ENCODE assay signal across 8 cellular contexts in the genomic region with DNA sequence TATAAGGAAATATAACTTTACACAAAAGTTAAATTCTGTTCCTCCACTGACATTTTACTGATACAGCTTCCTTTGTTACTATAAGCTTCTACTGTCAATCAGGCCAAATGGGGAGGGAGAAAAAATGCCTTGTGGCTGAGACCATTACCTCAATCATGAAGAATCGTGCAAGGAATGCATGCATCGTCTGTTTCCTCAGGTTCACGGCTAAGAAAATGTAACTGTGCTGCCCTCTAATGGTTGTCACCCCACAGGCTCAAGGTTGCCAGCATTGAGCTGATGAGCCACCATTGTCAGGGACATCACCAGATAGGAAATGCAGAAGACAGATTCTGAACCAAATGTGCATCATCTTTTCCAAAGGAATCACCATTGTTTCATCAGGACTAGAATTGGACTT.
A peak's percentile ranks its signal among the peaks of the same experiment; 100 is the strongest.
DNase-seq lines count a peak whose midpoint lies in the region; ATAC-seq and TF ChIP-seq lines count a peak whose summit lies in the region.

No MANE protein-coding gene starts in this region.

- H3K27ac ChIP-seq in OCI-LY7 (ENCODE audit: low read depth, low read length, poor library complexity, severe bottlenecking), result no peak overlapping the region
- H3K27ac ChIP-seq in trophoblast cell (ENCODE audit: low read depth, low read length), result no peak overlapping the region

- no peaks in the 10 kb centered on the region for H3K9me3 ChIP-seq in OCI-LY7 (ENCODE audit: low read length)
- H3K9me3 ChIP-seq in trophoblast cell (ENCODE audit: insufficient read depth, low read depth, low read length), result no peaks in the 10 kb centered on the region

- H3K4ac ChIP-seq in trophoblast cell (ENCODE audit: low read depth, low read length), result no peak overlapping the region

- H3K4me2 ChIP-seq in OCI-LY7 (ENCODE audit: low read length), result no peak overlapping the region
- no peak overlapping the region for H3K4me2 ChIP-seq in trophoblast cell (ENCODE audit: low read length)

- H3K4me3 ChIP-seq in AG10803 (ENCODE audit: low read length) (no peak overlapping the region), OCI-LY7 (ENCODE audit: low read depth, low read length, poor library complexity, severe bottlenecking) (no peak overlapping the region), trophoblast cell (ENCODE audit: low read depth, low read length) (no peak overlapping the region)

- no peaks in the 10 kb centered on the region for H3K4me1 Mint-ChIP-seq in activated T-cell treated with anti-CD3 and anti-CD28 coated beads, Interleukin-2, amount 50 U/mL, for 4 hours (ENCODE audit: low read depth)

- TF ChIP-seq CTCF in AG10803 (conservative IDR thresholded peaks at IDR 0.05; ENCODE audit: low read length) (peak; percentile 58), OCI-LY7 (conservative IDR thresholded peaks at IDR 0.05; ENCODE audit: low read length) (peak; percentile 70)

- H3K23ac ChIP-seq in trophoblast cell (ENCODE audit: low read length), result no peak overlapping the region

- H3K79me1 ChIP-seq in trophoblast cell (ENCODE audit: low read length), result no peaks in the 10 kb centered on the region

- CTCF ChIA-PET in OCI-LY7 (lab: Charles Lee; ENCODE audit: unreplicated experiment), result no interaction called here

- no peak overlapping the region for H3K14ac ChIP-seq in trophoblast cell (ENCODE audit: low read length)

- ATAC-seq in activated T-cell treated with anti-CD3 and anti-CD28 coated beads, Interleukin-2, amount 50 U/mL, for 4 hours, result no peak

- no TSS peak for BruUV-seq in OCI-LY7 (replicated peaks; lab: Mats Ljungman, UMichigan)

- no peak overlapping the region for H4K12ac ChIP-seq in trophoblast cell (ENCODE audit: low read depth, low read length)

- no peak overlapping the region for H3K18ac ChIP-seq in trophoblast cell (ENCODE audit: low read length)

- H4K91ac ChIP-seq in trophoblast cell (ENCODE audit: low read depth, low read length), result no peak overlapping the region

- WGBS in trophoblast cell (ENCODE audit: extremely low coverage, insufficient coverage, insufficient read length), result no CpG with 5 or more reads among the region's 3 CpGs

- H3K4me1 ChIP-seq in OCI-LY7 (ENCODE audit: insufficient read depth, low read length, poor library complexity, severe bottlenecking), result no peaks in the 10 kb centered on the region
- no peaks in the 10 kb centered on the region for H3K4me1 ChIP-seq in trophoblast cell (ENCODE audit: control insufficient read depth in 1 of 2, insufficient read depth in 2 of 2, low read length in 2 of 2)

- peak; percentile 48 for DNase-seq in AG10803 (ENCODE audit: low read depth)
- peak; percentile 17 for DNase-seq in HCEC 1CT
- peak; percentile 9 for DNase-seq in OCI-LY7 (ENCODE audit: low spot score)
- DNase-seq in fibroblast of gingiva (ENCODE audit: low read depth), result peak; percentile 13
- peak; percentile 74 to 88 for DNase-seq in trophoblast cell
- DNase-seq in activated gamma-delta T cell (lab: John Stamatoyannopoulos, UW), result no peak
- no peak for DNase-seq in stimulated activated CD4-positive, alpha-beta T cell treated with anti-CD3 and anti-CD28 coated beads, Interleukin-1b, Interleukin-23, amount 100 ng/mL, for 48 hours
- no peak for DNase-seq in activated T-cell treated with anti-CD3 and anti-CD28 coated beads, Interleukin-2, amount 50 U/mL, for 4 hours

- no peak overlapping the region for H4K8ac ChIP-seq in trophoblast cell (ENCODE audit: low read depth, low read length)

- no peak overlapping the region for H2BK12ac ChIP-seq in trophoblast cell (ENCODE audit: low read length)

- no peaks in the 10 kb centered on the region for H3K9me2 ChIP-seq in OCI-LY7 (ENCODE audit: insufficient read depth, low read length)

- no peak overlapping the region for H3K9ac ChIP-seq in trophoblast cell (ENCODE audit: low read length)

- H3K36me3 ChIP-seq in OCI-LY7 (ENCODE audit: insufficient read depth, low read length) (no peaks in the 10 kb centered on the region), trophoblast cell (ENCODE audit: control insufficient read depth in 1 of 2, insufficient read depth in 2 of 2, low read length in 2 of 2) (no peaks in the 10 kb centered on the region)

- H2AFZ ChIP-seq in OCI-LY7 (ENCODE audit: low read length) (no peak overlapping the region), trophoblast cell (ENCODE audit: insufficient read depth, low read length, poor library complexity) (no peak overlapping the region)

- POLR2A ChIA-PET in OCI-LY7 (lab: Charles Lee), result interaction anchor here (0.7 kb wide), 1 partner anchor 505 kb away, joined by 4 read pairs; no protein-coding TSS in a partner anchor

- intact Hi-C loops in OCI-LY7 (cut with micrococcal nuclease; ENCODE audit: unreplicated experiment), result loop anchor here (1.0 to 10.0 kb wide), 2 partner anchors 65 to 145 kb away; no protein-coding TSS in a partner anchor

- H3K4me3 Mint-ChIP-seq in activated T-cell treated with anti-CD3 and anti-CD28 coated beads, Interleukin-2, amount 50 U/mL, for 4 hours, result no peak overlapping the region

- no peak overlapping the region for H2BK120ac ChIP-seq in trophoblast cell (ENCODE audit: insufficient read depth, low read length, poor library complexity)

- H3K79me2 ChIP-seq in OCI-LY7 (ENCODE audit: insufficient read depth, low read depth, low read length) (no peaks in the 10 kb centered on the region), trophoblast cell (ENCODE audit: control insufficient read depth, insufficient read depth, low read length, poor library complexity) (no peaks in the 10 kb centered on the region)

- H2BK5ac ChIP-seq in trophoblast cell (ENCODE audit: low read depth, low read length, poor library complexity), result no peak overlapping the region

- no peaks in the 10 kb centered on the region for H4K20me1 ChIP-seq in OCI-LY7 (ENCODE audit: insufficient read depth, low read length)

- peaks cover 14% of the 10 kb centered on the region for H3K9me3 Mint-ChIP-seq in activated T-cell treated with anti-CD3 and anti-CD28 coated beads, Interleukin-2, amount 50 U/mL, for 4 hours

- H3K27me3 ChIP-seq in trophoblast cell (ENCODE audit: insufficient read depth, low read length), result no peaks in the 10 kb centered on the region

- no peaks in the 10 kb centered on the region for H3K36me3 Mint-ChIP-seq in activated T-cell treated with anti-CD3 and anti-CD28 coated beads, Interleukin-2, amount 50 U/mL, for 4 hours (ENCODE audit: insufficient read depth)

- no peaks in the 10 kb centered on the region for H3K27me3 Mint-ChIP-seq in activated T-cell treated with anti-CD3 and anti-CD28 coated beads, Interleukin-2, amount 50 U/mL, for 4 hours (ENCODE audit: low read depth)

- no peak overlapping the region for H2AK5ac ChIP-seq in trophoblast cell (ENCODE audit: low read length)

Comparison
In these comparisons a context has a peak if more than half of its experiments do, and no peak if none do; other contexts are left out.
1. DNase-seq: peak in AG10803 (single experiment), HCEC 1CT (single experiment), OCI-LY7 (single experiment), fibroblast of gingiva (single experiment) and trophoblast cell (2 of 2); none in activated gamma-delta T cell (single experiment), stimulated activated CD4-positive, alpha-beta T cell treated with anti-CD3 and anti-CD28 coated beads, Interleukin-1b, Interleukin-23, amount 100 ng/mL, for 48 hours (single experiment) and activated T-cell treated with anti-CD3 and anti-CD28 coated beads, Interleukin-2, amount 50 U/mL, for 4 hours (single experiment).